In the genomic region with DNA sequence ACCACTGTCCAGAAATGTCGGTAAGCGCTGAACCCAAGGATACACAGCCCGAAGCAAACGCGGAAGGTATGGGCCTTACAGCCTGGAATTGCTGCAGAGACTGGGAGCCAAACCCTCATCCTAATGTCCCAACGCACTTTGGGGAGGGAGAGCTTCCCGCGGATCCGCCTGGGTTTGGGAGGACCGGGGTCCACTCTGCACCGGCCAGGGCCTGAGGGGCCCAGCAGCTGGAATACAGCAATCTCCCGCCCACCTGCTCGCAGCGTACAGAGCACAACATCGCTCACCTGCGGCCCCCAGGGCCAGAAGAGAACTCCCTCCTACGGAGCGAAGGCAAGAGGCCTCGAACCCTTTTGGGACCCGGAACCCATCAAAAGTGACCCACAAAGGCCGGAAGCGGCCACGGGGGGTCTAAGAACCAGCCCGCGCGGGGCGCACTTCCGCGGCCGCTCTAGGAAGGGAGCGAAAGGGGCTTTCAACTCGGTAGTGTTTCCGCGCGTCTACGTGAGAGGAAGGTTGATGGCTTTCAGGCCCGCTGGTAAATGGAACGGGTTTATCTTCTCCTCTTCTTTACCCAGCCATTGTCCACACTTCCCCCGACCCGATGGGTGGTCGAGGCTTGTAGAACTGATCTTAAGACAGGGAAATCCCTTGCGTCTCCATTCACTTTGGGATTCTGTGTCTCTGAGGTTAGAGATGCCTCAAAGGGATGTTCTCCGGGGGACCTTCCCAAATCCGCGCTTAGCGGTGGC, we compare ENCODE assay signal across 8 cellular contexts. TPM values are rescaled to one million over a fixed set of nuclear protein-coding genes. Genes with fewer than 3 reads are reported as not detected.
DNase-seq lines count a peak whose midpoint lies in the region; ATAC-seq lines count a peak whose summit lies in the region.

A gene (minus strand): TSS at position 378 of the 752 bp plus-strand sequence. CDS start 1,342 bp downstream, outside the sequence.

- DNase-seq in DMS153 (lab: John Stamatoyannopoulos, UW) (peak; percentile 80), HuH-7.5 (ENCODE audit: low spot score) (peak; percentile 16), SHP77 (lab: John Stamatoyannopoulos, UW) (peak; percentile 92 to 94), glomerular endothelial cell (ENCODE audit: extremely low read depth, low read depth, low spot score) (peak; percentile 44), occipital lobe (lab: John Stamatoyannopoulos, UW) (peak; percentile 84), superior temporal gyrus (ENCODE audit: extremely low spot score) (peak; percentile 91)
- peak; percentile 90 for DNase-seq in activated naive CD4-positive, alpha-beta T cell treated with anti-CD3 and anti-CD28 coated beads for 36 hours

- CTCF ChIA-PET in activated naive CD4-positive, alpha-beta T cell treated with anti-CD3 and anti-CD28 coated beads for 36 hours (lab: Charles Lee): no interaction called here

- H3K36me3 Mint-ChIP-seq in activated naive CD4-positive, alpha-beta T cell treated with anti-CD3 and anti-CD28 coated beads for 36 hours (ENCODE audit: low read depth): peaks cover 22% of the 10 kb centered on the region

- H3K4me3 Mint-ChIP-seq in activated naive CD4-positive, alpha-beta T cell treated with anti-CD3 and anti-CD28 coated beads for 36 hours: peak within 1 kb of the TSS; percentile 91

- H3K4me1 Mint-ChIP-seq in activated naive CD4-positive, alpha-beta T cell treated with anti-CD3 and anti-CD28 coated beads for 36 hours (ENCODE audit: low read depth): peaks cover 39% of the 10 kb centered on the region

- intact Hi-C loops in activated naive CD4-positive, alpha-beta T cell treated with anti-CD3 and anti-CD28 coated beads for 36 hours (cut with micrococcal nuclease): loop anchor here (1.0 to 10.0 kb wide), 8 partner anchors 27 to 285 kb away; a partner anchor contains a TSS

- no peaks in the 10 kb centered on the region for H3K9me3 Mint-ChIP-seq in activated naive CD4-positive, alpha-beta T cell treated with anti-CD3 and anti-CD28 coated beads for 36 hours

- ATAC-seq in GM21515 (IDR thresholded peaks at IDR 0.05; ENCODE audit: unreplicated experiment): peak; percentile 86

- peak within 1 kb of the TSS; percentile 91 for H3K27ac Mint-ChIP-seq in activated naive CD4-positive, alpha-beta T cell treated with anti-CD3 and anti-CD28 coated beads for 36 hours

- peaks cover 20% of the 10 kb centered on the region for H3K27me3 Mint-ChIP-seq in activated naive CD4-positive, alpha-beta T cell treated with anti-CD3 and anti-CD28 coated beads for 36 hours (ENCODE audit: low read depth)

RNA-seq across cellular contexts. Expression of the gene that starts here (rescaled TPM):
- 1 to 10 TPM; 4.4 to 4.7 TPM for total RNA-seq in activated naive CD4-positive, alpha-beta T cell treated with anti-CD3 and anti-CD28 coated beads for 36 hours
- total RNA-seq in glomerular endothelial cell (2.5 and 4.8 TPM in 2 replicates), occipital lobe (19.0 TPM)

Comparison
In these comparisons a context has a peak if more than half of its experiments do, and no peak if none do; other contexts are left out.
1. Peak in every context shown above with its lines: DNase-seq and ATAC-seq.
2. DNase-seq: peak in every context shown above with its lines; median percentile 93 in SHP77; 91 in superior temporal gyrus; 90 in activated naive CD4-positive, alpha-beta T cell treated with anti-CD3 and anti-CD28 coated beads for 36 hours; 84 in occipital lobe; 80 in DMS153; 44 in glomerular endothelial cell; 16 in HuH-7.5.